In genomic region chr9:87607859-87608258, GRCh38 we compare ENCODE assay signal across 18 cellular contexts.
A peak's percentile ranks its signal among the peaks of the same experiment; 100 is the strongest.
DNase-seq lines count a peak whose midpoint lies in the region; ATAC-seq and TF ChIP-seq lines count a peak whose summit lies in the region.
"Had no signal": no experiment of that assay in that cellular context is flagged by ENCODE, and none has a peak within 500 bp of the region (broad histone marks: within the 10 kb centered on the region; RNA-seq: fewer than 3 reads in every experiment).

No MANE protein-coding gene starts in this region.

- H3K27me3 ChIP-seq in osteoblast (ENCODE audit: insufficient read depth, low read length) (peaks cover 3% of the 10 kb centered on the region), BE2C (no peaks in the 10 kb centered on the region)
- H3K27me3 ChIP-seq in CD8-positive, alpha-beta memory T cell (ENCODE audit: insufficient read depth, low read length, poor library complexity, severe bottlenecking): no peaks in the 10 kb centered on the region
- H3K27me3 ChIP-seq: MG63 had no signal

- H3K27ac ChIP-seq in osteoblast (ENCODE audit: low read depth, low read length): peak overlapping the region; percentile 29
- H3K27ac ChIP-seq in CD8-positive, alpha-beta memory T cell (ENCODE audit: low read depth, low read length): no peak overlapping the region

- H3K27ac Mint-ChIP-seq in dendritic cell treated with granulocyte-macrophage colony-stimulating factor and Interleukin-4, amounts not matched to agents 40 ng/mL and 50 ng/mL, for 4 days: peak overlapping the region; percentile 69
- H3K27ac Mint-ChIP-seq in CD8-positive, alpha-beta memory T cell: peak overlapping the region in 1 of 8 donors; percentile 33
- H3K27ac Mint-ChIP-seq: activated CD4-positive, alpha-beta memory T cell treated with anti-CD3 and anti-CD28 coated beads, Interleukin-2, amount 10 ng/mL, durations not matched to agents 7 days and 5 days had no signal

- H3K4me1 Mint-ChIP-seq in dendritic cell treated with granulocyte-macrophage colony-stimulating factor and Interleukin-4, amounts not matched to agents 40 ng/mL and 50 ng/mL, for 4 days (ENCODE audit: low read depth): peaks cover 84% of the 10 kb centered on the region
- H3K4me1 Mint-ChIP-seq in CD8-positive, alpha-beta memory T cell: no peaks in the 10 kb centered on the region

- ATAC-seq in HG02642 (IDR thresholded peaks at IDR 0.05; ENCODE audit: poor library complexity, unreplicated experiment): no peak

- peaks cover 89% of the 10 kb centered on the region for H3K36me3 Mint-ChIP-seq in dendritic cell treated with granulocyte-macrophage colony-stimulating factor and Interleukin-4, amounts not matched to agents 40 ng/mL and 50 ng/mL, for 4 days (ENCODE audit: low read depth)
- no peaks in the 10 kb centered on the region for H3K36me3 Mint-ChIP-seq in CD8-positive, alpha-beta memory T cell

- H2AFZ ChIP-seq in osteoblast (ENCODE audit: low read length): no peak overlapping the region

- TF ChIP-seq CTCF in NB4 (IDR thresholded peaks at IDR 0.05; ENCODE audit: low read depth, low read length): no peak
- no peak for TF ChIP-seq CTCF in osteoblast (IDR thresholded peaks at IDR 0.05; ENCODE audit: extremely low read depth, low read depth, low read length)
- no peak for TF ChIP-seq CTCF in BE2C (IDR thresholded peaks at IDR 0.05; ENCODE audit: low read depth, low read length)

- H3K4me3 ChIP-seq in NB4 (ENCODE audit: low read depth, low read length) (no peak overlapping the region), osteoblast (ENCODE audit: insufficient read depth, low read length) (no peak overlapping the region), BE2C (ENCODE audit: low read depth, low read length) (no peak overlapping the region)
- no peak overlapping the region for H3K4me3 ChIP-seq in CD8-positive, alpha-beta memory T cell (ENCODE audit: low read length)
- H3K4me3 ChIP-seq: MG63 had no signal

- H3K36me3 ChIP-seq in osteoblast (ENCODE audit: insufficient read depth, low read length) (no peaks in the 10 kb centered on the region), BE2C (peaks cover 16% of the 10 kb centered on the region)
- no peaks in the 10 kb centered on the region for H3K36me3 ChIP-seq in CD8-positive, alpha-beta memory T cell (ENCODE audit: insufficient read depth, low read length)

- no peak for TF ChIP-seq POLR2A in NB4 (IDR thresholded peaks at IDR 0.05; ENCODE audit: extremely low read depth, insufficient read length)

- H3K9me3 ChIP-seq in osteoblast (ENCODE audit: low read depth, low read length) (no peaks in the 10 kb centered on the region), BE2C (no peaks in the 10 kb centered on the region)
- H3K9me3 ChIP-seq in CD8-positive, alpha-beta memory T cell (ENCODE audit: low read length): no peaks in the 10 kb centered on the region
- H3K9me3 ChIP-seq: MG63 had no signal

- no peaks in the 10 kb centered on the region for H3K27me3 Mint-ChIP-seq in dendritic cell treated with granulocyte-macrophage colony-stimulating factor and Interleukin-4, amounts not matched to agents 40 ng/mL and 50 ng/mL, for 4 days
- H3K27me3 Mint-ChIP-seq in CD8-positive, alpha-beta memory T cell: peaks cover 8 to 20% of the 10 kb centered on the region in 2 donors

- H3K4me1 ChIP-seq in osteoblast (ENCODE audit: insufficient read depth, low read length) (peaks cover 12% of the 10 kb centered on the region), BE2C (peaks cover 3% of the 10 kb centered on the region)
- no peaks in the 10 kb centered on the region for H3K4me1 ChIP-seq in CD8-positive, alpha-beta memory T cell (ENCODE audit: insufficient read depth, low read length)

- H4K20me1 ChIP-seq in osteoblast (ENCODE audit: insufficient read depth, low read length): no peaks in the 10 kb centered on the region

- DNase-seq in CD1c-positive myeloid dendritic cell (ENCODE audit: extremely low spot score) (peak; percentile 86), NB4 (ENCODE audit: low read depth) (peak; percentile 4), osteoblast (ENCODE audit: insufficient read length, low spot score, missing footprints) (no peak), BE2C (no peak), LoVo (ENCODE audit: low spot score) (no peak)
- no peak for DNase-seq in CD8-positive, alpha-beta memory T cell
- DNase-seq: activated CD4-positive, alpha-beta memory T cell treated with anti-CD3 and anti-CD28 coated beads, Interleukin-2, amount 10 ng/mL, durations not matched to agents 7 days and 5 days; COR-L47; effector memory CD4-positive, alpha-beta T cell; H7; hypothalamus; left cardiac atrium; NCI-H2029; NCI-H510A treated with DMSO at 0.1 percent for 48 hours; posterior cingulate gyrus had no signal

- no peak overlapping the region for H3K4me2 ChIP-seq in osteoblast (ENCODE audit: insufficient read depth, low read length)

- H3K79me2 ChIP-seq in osteoblast (ENCODE audit: insufficient read depth, low read length): no peaks in the 10 kb centered on the region

- CTCF ChIA-PET in CD8-positive, alpha-beta memory T cell (lab: Charles Lee): no interaction called here

- intact Hi-C loops in dendritic cell treated with granulocyte-macrophage colony-stimulating factor and Interleukin-4, amounts not matched to agents 40 ng/mL and 50 ng/mL, for 4 days (cut with micrococcal nuclease): no loop called here

- POLR2A ChIA-PET in CD8-positive, alpha-beta memory T cell (lab: Charles Lee): no interaction called here

- no peak overlapping the region for H3K4me3 Mint-ChIP-seq in dendritic cell treated with granulocyte-macrophage colony-stimulating factor and Interleukin-4, amounts not matched to agents 40 ng/mL and 50 ng/mL, for 4 days
- H3K4me3 Mint-ChIP-seq in CD8-positive, alpha-beta memory T cell: no peak overlapping the region
- H3K4me3 Mint-ChIP-seq: activated CD4-positive, alpha-beta memory T cell treated with anti-CD3 and anti-CD28 coated beads, Interleukin-2, amount 10 ng/mL, durations not matched to agents 7 days and 5 days had no signal

- peaks cover 18% of the 10 kb centered on the region for H3K9me3 Mint-ChIP-seq in dendritic cell treated with granulocyte-macrophage colony-stimulating factor and Interleukin-4, amounts not matched to agents 40 ng/mL and 50 ng/mL, for 4 days
- no peaks in the 10 kb centered on the region for H3K9me3 Mint-ChIP-seq in CD8-positive, alpha-beta memory T cell
- H3K9me3 Mint-ChIP-seq: activated CD4-positive, alpha-beta memory T cell treated with anti-CD3 and anti-CD28 coated beads, Interleukin-2, amount 10 ng/mL, durations not matched to agents 7 days and 5 days had no signal

Comparison
In these comparisons a context has a peak if more than half of its experiments do, and no peak if none do; other contexts are left out.
1. DNase-seq: peak in CD1c-positive myeloid dendritic cell (single experiment) and NB4 (single experiment); none in osteoblast (single experiment), BE2C (single experiment), LoVo (single experiment) and CD8-positive, alpha-beta memory T cell (0 of 5).